Comparison of ENCODE assay signal across 1 cellular context in the genomic region with DNA sequence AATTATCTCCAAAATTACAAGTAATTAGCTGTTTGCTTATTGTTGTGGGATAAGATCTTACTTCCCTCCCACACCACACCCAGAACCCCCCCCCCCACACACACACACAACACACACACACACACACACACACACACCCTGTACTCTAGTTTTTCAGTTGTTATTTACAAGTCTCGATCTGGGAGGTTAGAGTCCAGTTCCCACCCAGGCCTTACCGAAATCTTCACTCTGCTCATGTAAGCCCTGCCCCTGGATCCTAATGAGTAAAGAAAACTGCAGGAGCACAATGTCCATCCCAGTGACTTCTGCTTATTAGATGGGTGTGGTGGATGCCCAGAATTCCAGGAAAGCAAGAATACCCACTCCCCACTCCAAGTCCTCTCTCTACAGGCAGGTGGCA.
TF ChIP-seq lines count a peak whose summit lies in the region.

No MANE protein-coding gene starts in this region.

TF ChIP-seq in SK-N-SH treated with all-trans-retinoic acid at 6 μM for 48 hours, 23 proteins besides CTCF, POLR2A, EP300 and RAD21 (continued from another document):
- TF ChIP-seq PATZ1 (CRISPR knock-in tag; IDR thresholded peaks at IDR 0.05; ENCODE audit: borderline replicate concordance) (no peak), PPARA (CRISPR knock-in tag; IDR thresholded peaks at IDR 0.05; ENCODE audit: borderline replicate concordance) (no peak), ZFP30 (CRISPR knock-in tag; IDR thresholded peaks at IDR 0.05) (no peak), ISL1 (CRISPR knock-in tag; IDR thresholded peaks at IDR 0.05) (no peak), POU6F1 (CRISPR knock-in tag; IDR thresholded peaks at IDR 0.05; ENCODE audit: borderline replicate concordance, low read depth) (no peak), ZFP3 (CRISPR knock-in tag; IDR thresholded peaks at IDR 0.05) (no peak), ESRRG (CRISPR knock-in tag; IDR thresholded peaks at IDR 0.05) (no peak), ZC3H10 (CRISPR knock-in tag; IDR thresholded peaks at IDR 0.05) (no peak), ZNF70 (CRISPR knock-in tag; IDR thresholded peaks at IDR 0.05) (no peak), ZNF8 (CRISPR knock-in tag; IDR thresholded peaks at IDR 0.05) (no peak), BACH2 (CRISPR knock-in tag; IDR thresholded peaks at IDR 0.05; ENCODE audit: borderline replicate concordance) (no peak), OSR1 (CRISPR knock-in tag; IDR thresholded peaks at IDR 0.05) (no peak)
- TF ChIP-seq, protein P1, sequence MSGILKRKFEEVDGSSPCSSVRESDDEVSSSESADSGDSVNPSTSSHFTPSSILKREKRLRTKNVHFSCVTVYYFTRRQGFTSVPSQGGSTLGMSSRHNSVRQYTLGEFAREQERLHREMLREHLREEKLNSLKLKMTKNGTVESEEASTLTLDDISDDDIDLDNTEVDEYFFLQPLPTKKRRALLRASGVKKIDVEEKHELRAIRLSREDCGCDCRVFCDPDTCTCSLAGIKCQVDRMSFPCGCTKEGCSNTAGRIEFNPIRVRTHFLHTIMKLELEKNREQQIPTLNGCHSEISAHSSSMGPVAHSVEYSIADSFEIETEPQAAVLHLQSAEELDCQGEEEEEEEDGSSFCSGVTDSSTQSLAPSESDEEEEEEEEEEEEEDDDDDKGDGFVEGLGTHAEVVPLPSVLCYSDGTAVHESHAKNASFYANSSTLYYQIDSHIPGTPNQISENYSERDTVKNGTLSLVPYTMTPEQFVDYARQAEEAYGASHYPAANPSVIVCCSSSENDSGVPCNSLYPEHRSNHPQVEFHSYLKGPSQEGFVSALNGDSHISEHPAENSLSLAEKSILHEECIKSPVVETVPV (CRISPR knock-in tag; IDR thresholded peaks at IDR 0.05), result no peak
TF ChIP-seq in SK-N-SH treated with all-trans-retinoic acid at 6 μM for 48 hours: peak in this region for 0.
